ENCODE assay signal across 13 cellular contexts in genomic region chr14:90554341-90554740, GRCh38.
DNase-seq lines count a peak whose midpoint lies in the region; ATAC-seq and TF ChIP-seq lines count a peak whose summit lies in the region.
"Had no signal": no experiment of that assay in that cellular context is flagged by ENCODE, and none has a peak within 500 bp of the region (broad histone marks: within the 10 kb centered on the region; RNA-seq: fewer than 3 reads in every experiment).

No MANE protein-coding gene starts in this region.

- 56% methylated on average over 10 of the region's 13 CpGs for WGBS in suprapubic skin
- WGBS in adrenal gland, 4 donors: 93 to 95% (median 94%) methylated on average over 9 to 13 of the region's 13 CpGs

- TF ChIP-seq EP300 in suprapubic skin (IDR thresholded peaks at IDR 0.05): no peak

- TF ChIP-seq POLR2A in suprapubic skin (IDR thresholded peaks at IDR 0.05): no peak
- no peak for TF ChIP-seq POLR2A in adrenal gland (IDR thresholded peaks at IDR 0.05)

- ATAC-seq in HG02840 (IDR thresholded peaks at IDR 0.05; ENCODE audit: low FRiP score, unreplicated experiment): no peak

- peak; percentile 57 for DNase-seq in NCI-H2029 (lab: John Stamatoyannopoulos, UW)
- DNase-seq in cerebellar nuclear complex (lab: John Stamatoyannopoulos, UW): peak; percentile 48 to 61
- DNase-seq in suprapubic skin (ENCODE audit: low spot score in 2 of 2): no peak
- DNase-seq in adrenal gland: no peak
- no peak for DNase-seq in AG20443 (ENCODE audit: low spot score)
- no peak for DNase-seq in NCI-H82 (lab: John Stamatoyannopoulos, UW)
- DNase-seq: activated CD4-positive, alpha-beta T cell treated with anti-CD3 and anti-CD28 coated beads for 4 hours; DMS 273 treated with DMSO at 0.1 percent for 48 hours; NCI-H748 treated with DMSO at 0.1 percent for 48 hours; stimulated activated naive CD4-positive, alpha-beta T cell treated with Interleukin-2 at 50 U/mL for 16 hours had no signal

- H3K27ac ChIP-seq in layer of hippocampus (ENCODE audit: low read depth, low read length): peak overlapping the region; percentile 95
- no peak overlapping the region for H3K27ac ChIP-seq in suprapubic skin
- H3K27ac ChIP-seq in adrenal gland: no peak overlapping the region
- H3K27ac ChIP-seq: cardiac muscle cell had no signal

- no peak for TF ChIP-seq CTCF in suprapubic skin (IDR thresholded peaks at IDR 0.05)
- TF ChIP-seq CTCF in adrenal gland (IDR thresholded peaks at IDR 0.05): no peak

- intact Hi-C loops in adrenal gland (cut with DNase I): no loop called here

- peak overlapping the region; percentile 28 for H3K4me3 ChIP-seq in suprapubic skin
- no peak overlapping the region for H3K4me3 ChIP-seq in adrenal gland
- H3K4me3 ChIP-seq: cardiac muscle cell had no signal

- H3K27me3 ChIP-seq in layer of hippocampus (ENCODE audit: control insufficient read depth, insufficient read depth, low read length): no peaks in the 10 kb centered on the region
- H3K27me3 ChIP-seq in suprapubic skin: no peaks in the 10 kb centered on the region
- no peaks in the 10 kb centered on the region for H3K27me3 ChIP-seq in adrenal gland
- H3K27me3 ChIP-seq: cardiac muscle cell had no signal

- H3K36me3 ChIP-seq in suprapubic skin (no peaks in the 10 kb centered on the region), adrenal gland (replicated peaks in 1 of 2) (no peaks in the 10 kb centered on the region)
- H3K36me3 ChIP-seq: cardiac muscle cell had no signal

- H3K4me1 ChIP-seq in suprapubic skin (peaks cover 20% of the 10 kb centered on the region), adrenal gland (replicated peaks in 1 of 2) (peaks cover 12 to 14% of the 10 kb centered on the region in 2 donors)

- no peaks in the 10 kb centered on the region for H3K9me3 ChIP-seq in suprapubic skin
- no peaks in the 10 kb centered on the region for H3K9me3 ChIP-seq in adrenal gland (replicated peaks in 1 of 3)

Comparison
In these comparisons a context has a peak if more than half of its experiments do, and no peak if none do; other contexts are left out.
1. DNase-seq: peak in NCI-H2029 (single experiment) and cerebellar nuclear complex (2 of 2); none in suprapubic skin (0 of 2), adrenal gland (0 of 7), AG20443 (single experiment) and NCI-H82 (single experiment).